30 cellular contexts compared by ENCODE assay signal in the genomic region with DNA sequence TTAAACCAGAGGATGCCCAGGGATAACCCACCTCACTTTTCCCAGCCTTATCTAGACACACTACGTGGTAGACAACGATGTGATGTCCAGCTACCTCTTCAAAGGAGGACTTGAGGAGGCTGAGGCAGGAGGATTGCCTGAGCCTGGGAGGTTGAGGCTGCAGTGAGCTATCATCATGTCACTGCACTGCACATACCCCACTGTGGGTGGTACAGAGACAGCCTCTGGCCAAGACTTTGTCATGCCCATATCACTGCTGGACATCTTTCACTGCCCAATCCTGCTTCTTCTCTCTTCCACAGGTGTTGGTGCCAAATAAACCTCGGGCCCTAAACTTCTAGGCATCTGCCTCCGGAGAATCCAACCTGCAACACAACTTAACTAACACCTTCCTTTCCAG.
"Had no signal": no experiment of that assay in that cellular context is flagged by ENCODE, and none has a peak within 500 bp of the region (broad histone marks: within the 10 kb centered on the region; RNA-seq: fewer than 3 reads in every experiment).

No MANE protein-coding gene starts in this region.

- H3K36me3 ChIP-seq: colonic mucosa, esophagus squamous epithelium, gastrocnemius medialis, heart right ventricle, left ventricle myocardium inferior, lower lobe of right lung had no signal

- H3K4me3 Mint-ChIP-seq: dendritic cell treated with granulocyte-macrophage colony-stimulating factor and Interleukin-4, amounts not matched to agents 40 ng/mL and 50 ng/mL, for 4 days; effector memory CD8-positive, alpha-beta T cell; endodermal cell; immature natural killer cell; mesothelial cell of epicardium; naive thymus-derived CD8-positive, alpha-beta T cell had no signal

- H3K27ac ChIP-seq: colonic mucosa, epithelial cell of prostate, esophagus squamous epithelium, gastrocnemius medialis, heart right ventricle, left ventricle myocardium inferior, lower lobe of right lung had no signal

- H3K9me3 ChIP-seq: colonic mucosa, esophagus squamous epithelium, gastrocnemius medialis, heart right ventricle, left ventricle myocardium inferior, lower lobe of right lung, mucosa of descending colon had no signal

- H3K9me3 Mint-ChIP-seq: dendritic cell treated with granulocyte-macrophage colony-stimulating factor and Interleukin-4, amounts not matched to agents 40 ng/mL and 50 ng/mL, for 4 days; effector memory CD8-positive, alpha-beta T cell; immature natural killer cell; naive B cell; naive thymus-derived CD8-positive, alpha-beta T cell had no signal

- H3K27me3 ChIP-seq: colonic mucosa, esophagus squamous epithelium, gastrocnemius medialis, heart right ventricle had no signal

- H3K36me3 Mint-ChIP-seq: immature natural killer cell, mesothelial cell of epicardium, naive B cell had no signal

- H3K4me1 Mint-ChIP-seq: immature natural killer cell; naive B cell; naive thymus-derived CD8-positive, alpha-beta T cell had no signal

- H3K4me3 ChIP-seq: colonic mucosa, esophagus squamous epithelium, gastrocnemius medialis, heart right ventricle, left ventricle myocardium inferior, lower lobe of right lung, mucosa of descending colon had no signal

- ATAC-seq: effector memory CD8-positive, alpha-beta T cell; esophagus mucosa; gastrocnemius medialis; heart right ventricle; left colon; left lobe of liver; lower lobe of right lung; mucosa of descending colon; naive thymus-derived CD8-positive, alpha-beta T cell had no signal

- H3K27ac Mint-ChIP-seq: dendritic cell treated with granulocyte-macrophage colony-stimulating factor and Interleukin-4, amounts not matched to agents 40 ng/mL and 50 ng/mL, for 4 days; effector memory CD8-positive, alpha-beta T cell; endodermal cell; immature natural killer cell; mesothelial cell of epicardium had no signal

- H3K4me1 ChIP-seq: colonic mucosa, esophagus squamous epithelium, gastrocnemius medialis, lower lobe of right lung had no signal

- DNase-seq: colonic mucosa; cortex of kidney; effector CD8-positive, alpha-beta T cell; effector memory CD8-positive, alpha-beta T cell; endodermal cell; erythroblast; esophagus squamous epithelium; foreskin fibroblast; foreskin melanocyte; gastrocnemius medialis; glutamatergic neuron; head of caudate nucleus; heart right ventricle; hippocampal formation; immature natural killer cell; islet precursor cell; kidney; kidney glomerular epithelial cell; left colon; left ventricle myocardium inferior; lower lobe of right lung; mesenchymal stem cell; mucosa of descending colon; naive B cell; naive thymus-derived CD8-positive, alpha-beta T cell had no signal
